Comparison of ENCODE assay signal across 22 cellular contexts in genomic region chr11:19703211-19703610, GRCh38. TPM values are rescaled to one million over a fixed set of nuclear protein-coding genes. Genes with fewer than 3 reads are reported as not detected.
DNase-seq lines count a peak whose midpoint lies in the region; ATAC-seq and TF ChIP-seq lines count a peak whose summit lies in the region.
"Had no signal": no experiment of that assay in that cellular context is flagged by ENCODE, and none has a peak within 500 bp of the region (broad histone marks: within the 10 kb centered on the region; RNA-seq: fewer than 3 reads in every experiment).

No MANE protein-coding gene starts in this region.

- H3K27me3 Mint-ChIP-seq in GM23338 (ENCODE audit: insufficient read depth, low read depth, poor library complexity), result no peaks in the 10 kb centered on the region
- H3K27me3 Mint-ChIP-seq in activated T-helper 1 cell treated with anti-CD3 and anti-CD28 coated beads, Interleukin-12 subunit alpha, Interleukin-12 subunit beta, Interleukin-2, Interleukin-4 antibody, amounts not matched to agents 30 ng/mL and 10 ng/mL and 1 ng/mL, durations not matched to agents 14 hours and 24 hours and 36 hours (ENCODE audit: insufficient read depth), result peaks cover 14% of the 10 kb centered on the region

- ATAC-seq in GM23338 (peak; percentile 65), SK-N-SH treated with all-trans-retinoic acid at 6 μM for 48 hours (peak; percentile 80), thoracic aorta (ENCODE audit: insufficient number of reproducible peaks, low FRiP score, low read depth) (no peak)
- ATAC-seq: activated T-cell treated with anti-CD3 and anti-CD28 coated beads, Interleukin-2, amount 50 U/mL, for 4 hours had no signal

- H3K27me3 ChIP-seq in GM23338 (ENCODE audit: insufficient read depth), result no peaks in the 10 kb centered on the region
- no peaks in the 10 kb centered on the region for H3K27me3 ChIP-seq in muscle layer of colon (ENCODE audit: control insufficient read depth in 1 of 2, insufficient read depth in 2 of 2, low read length in 2 of 2)
- no peaks in the 10 kb centered on the region for H3K27me3 ChIP-seq in thoracic aorta (replicated peaks; ENCODE audit: insufficient read depth)

- no peaks in the 10 kb centered on the region for H4K20me1 ChIP-seq in GM23338 (replicated peaks; ENCODE audit: insufficient read depth)

- H3K4me1 Mint-ChIP-seq in GM23338, result peaks cover 16% of the 10 kb centered on the region
- H3K4me1 Mint-ChIP-seq in activated T-helper 1 cell treated with anti-CD3 and anti-CD28 coated beads, Interleukin-12 subunit alpha, Interleukin-12 subunit beta, Interleukin-2, Interleukin-4 antibody, amounts not matched to agents 30 ng/mL and 10 ng/mL and 1 ng/mL, durations not matched to agents 14 hours and 24 hours and 36 hours (ENCODE audit: low read depth), result no peaks in the 10 kb centered on the region

- H2AFZ ChIP-seq in GM23338, result peak overlapping the region; percentile 86
- H2AFZ ChIP-seq: PC-9 had no signal

- H3K4me3 Mint-ChIP-seq in GM23338, result no peak overlapping the region
- no peak overlapping the region for H3K4me3 Mint-ChIP-seq in activated T-helper 1 cell treated with anti-CD3 and anti-CD28 coated beads, Interleukin-12 subunit alpha, Interleukin-12 subunit beta, Interleukin-2, Interleukin-4 antibody, amounts not matched to agents 30 ng/mL and 10 ng/mL and 1 ng/mL, durations not matched to agents 14 hours and 24 hours and 36 hours
- H3K4me3 Mint-ChIP-seq: activated T-cell treated with anti-CD3 and anti-CD28 coated beads, Interleukin-2, amount 50 U/mL, for 4 hours; brain had no signal

- H3K9ac ChIP-seq in muscle layer of colon (ENCODE audit: low read length), result no peak overlapping the region

- no peaks in the 10 kb centered on the region for H3K4me1 ChIP-seq in GM23338 (ENCODE audit: insufficient read depth)
- H3K4me1 ChIP-seq in muscle layer of colon (ENCODE audit: insufficient read depth, low read length), result peaks cover 53% of the 10 kb centered on the region
- H3K4me1 ChIP-seq in thoracic aorta (ENCODE audit: control insufficient read depth in 1 of 2, low read depth in 2 of 2), result peaks cover 15 to 56% of the 10 kb centered on the region in 2 donors
- H3K4me1 ChIP-seq: prostate gland had no signal

- TF ChIP-seq CTCF in GM23338 (conservative IDR thresholded peaks at IDR 0.05; ENCODE audit: low read depth in 2 of 2) (no peak), thoracic aorta (IDR thresholded peaks at IDR 0.05) (no peak)

- DNase-seq in GM23338 (ENCODE audit: low spot score) (no peak), thoracic aorta (ENCODE audit: low spot score) (no peak), COLO829 (ENCODE audit: low spot score) (no peak)
- no peak for DNase-seq in activated T-helper 1 cell treated with anti-CD3 and anti-CD28 coated beads, Interleukin-12 subunit alpha, Interleukin-12 subunit beta, Interleukin-2, Interleukin-4 antibody, amounts not matched to agents 30 ng/mL and 10 ng/mL and 1 ng/mL, durations not matched to agents 14 hours and 24 hours and 36 hours (ENCODE audit: low spot score)
- DNase-seq in activated CD4-positive, alpha-beta T cell treated with anti-CD3 and anti-CD28 coated beads, Interleukin-2, amount 50 U/mL, for 1 hour, result no peak
- DNase-seq: activated CD4-positive, alpha-beta T cell treated with anti-CD3 and anti-CD28 coated beads for 48 hours; activated naive CD4-positive, alpha-beta T cell; activated T-cell treated with anti-CD3 and anti-CD28 coated beads, Interleukin-2, amount 50 U/mL, for 4 hours; DND-41; H7; NCI-H1105; NCI-H1930; NCI-H526; NK-92 treated with Interleukin-12 subunit alpha and Interleukin-12 subunit beta, amount 100 ng/mL, for 24 hours; PC-9; SHP77 had no signal

- no peaks in the 10 kb centered on the region for H3K36me3 Mint-ChIP-seq in GM23338 (ENCODE audit: low read depth)
- no peaks in the 10 kb centered on the region for H3K36me3 Mint-ChIP-seq in activated T-helper 1 cell treated with anti-CD3 and anti-CD28 coated beads, Interleukin-12 subunit alpha, Interleukin-12 subunit beta, Interleukin-2, Interleukin-4 antibody, amounts not matched to agents 30 ng/mL and 10 ng/mL and 1 ng/mL, durations not matched to agents 14 hours and 24 hours and 36 hours (ENCODE audit: low read depth)
- H3K36me3 Mint-ChIP-seq: brain had no signal

- no peaks in the 10 kb centered on the region for H3K9me2 ChIP-seq in GM23338 (ENCODE audit: insufficient read depth)

- intact Hi-C loops in activated T-helper 1 cell treated with anti-CD3 and anti-CD28 coated beads, Interleukin-12 subunit alpha, Interleukin-12 subunit beta, Interleukin-2, Interleukin-4 antibody, amounts not matched to agents 30 ng/mL and 10 ng/mL and 1 ng/mL, durations not matched to agents 14 hours and 24 hours and 36 hours (cut with micrococcal nuclease), result no loop called here

- H3K36me3 ChIP-seq in GM23338 (ENCODE audit: insufficient read depth) (no peaks in the 10 kb centered on the region), muscle layer of colon (ENCODE audit: insufficient read depth, low read length) (no peaks in the 10 kb centered on the region), thoracic aorta (no peaks in the 10 kb centered on the region)
- H3K36me3 ChIP-seq: prostate gland had no signal

- H3K9me3 Mint-ChIP-seq in GM23338, result no peaks in the 10 kb centered on the region
- no peaks in the 10 kb centered on the region for H3K9me3 Mint-ChIP-seq in activated T-helper 1 cell treated with anti-CD3 and anti-CD28 coated beads, Interleukin-12 subunit alpha, Interleukin-12 subunit beta, Interleukin-2, Interleukin-4 antibody, amounts not matched to agents 30 ng/mL and 10 ng/mL and 1 ng/mL, durations not matched to agents 14 hours and 24 hours and 36 hours
- H3K9me3 Mint-ChIP-seq: activated T-cell treated with anti-CD3 and anti-CD28 coated beads, Interleukin-2, amount 50 U/mL, for 4 hours; brain had no signal

- H3K9me3 ChIP-seq in muscle layer of colon (ENCODE audit: low read length) (no peaks in the 10 kb centered on the region), thoracic aorta (no peaks in the 10 kb centered on the region)
- H3K9me3 ChIP-seq: prostate gland had no signal

- no peaks in the 10 kb centered on the region for H3K79me2 ChIP-seq in GM23338 (replicated peaks; ENCODE audit: insufficient read depth)

- no peaks in the 10 kb centered on the region for H3F3A ChIP-seq in GM23338 (replicated peaks; ENCODE audit: low read depth)

- H3K27ac ChIP-seq in GM23338 (ENCODE audit: low read depth) (no peak overlapping the region), muscle layer of colon (ENCODE audit: low read depth, low read length) (peak overlapping the region; percentile 70), thoracic aorta (peak overlapping the region; percentile 18 to 72)
- H3K27ac ChIP-seq: PC-9, prostate gland, VCaP had no signal

- no peak overlapping the region for H3K4me3 ChIP-seq in GM23338
- H3K4me3 ChIP-seq in muscle layer of colon (ENCODE audit: low read depth in 1 of 2, low read length in 2 of 2), result no peak overlapping the region
- no peak overlapping the region for H3K4me3 ChIP-seq in thoracic aorta
- H3K4me3 ChIP-seq: lung, PC-9, prostate gland had no signal

- no peak overlapping the region for H3K27ac Mint-ChIP-seq in GM23338
- H3K27ac Mint-ChIP-seq in activated T-helper 1 cell treated with anti-CD3 and anti-CD28 coated beads, Interleukin-12 subunit alpha, Interleukin-12 subunit beta, Interleukin-2, Interleukin-4 antibody, amounts not matched to agents 30 ng/mL and 10 ng/mL and 1 ng/mL, durations not matched to agents 14 hours and 24 hours and 36 hours, result no peak overlapping the region
- H3K27ac Mint-ChIP-seq: brain had no signal

- H3K4me2 ChIP-seq in GM23338, result no peak overlapping the region
- H3K4me2 ChIP-seq: PC-9 had no signal

TF ChIP-seq in GM23338, 12 proteins besides CTCF, POLR2A, EP300 and RAD21 (continues in another document):
- TF ChIP-seq STAT1 (IDR thresholded peaks at IDR 0.05; ENCODE audit: unreplicated experiment), result no peak
- no peak for TF ChIP-seq NANOG (IDR thresholded peaks at IDR 0.05; ENCODE audit: borderline replicate concordance)
- TF ChIP-seq ZNF114 (CRISPR knock-in tag; IDR thresholded peaks at IDR 0.05), result no peak

TF ChIP-seq in SK-N-SH treated with all-trans-retinoic acid at 6 μM for 48 hours, 23 proteins besides CTCF, POLR2A, EP300 and RAD21 (continues in another document):
- TF ChIP-seq CREB5 (CRISPR knock-in tag; IDR thresholded peaks at IDR 0.05; ENCODE audit: low read depth) (no peak), CSDC2 (CRISPR knock-in tag; IDR thresholded peaks at IDR 0.05) (no peak), ZFP3 (CRISPR knock-in tag; IDR thresholded peaks at IDR 0.05) (0 out of 2 replicates have a peak, but pooled peaks have one; percentile 29)

RNA-seq across cellular contexts. Expression of gene NAV2, which starts 9.4 kb away (rescaled TPM):
- 42.3 and 45.0 TPM in 2 replicates for total RNA-seq in GM23338 (2014; rRNA removed; shearing (Covaris generic))
- polyA plus RNA-seq in GM23338 (2016; fragmentation: Nextera tagmentation; extraction: Ambion mirVana), result 23.4 and 26.0 TPM in 2 replicates
- total RNA-seq in thoracic aorta, result 100 to 1,000 TPM; 125 to 230 TPM
- 0.12 and 0.34 TPM in 2 replicates for total RNA-seq in activated T-helper 1 cell treated with anti-CD3 and anti-CD28 coated beads, Interleukin-12 subunit alpha, Interleukin-12 subunit beta, Interleukin-2, Interleukin-4 antibody, amounts not matched to agents 30 ng/mL and 10 ng/mL and 1 ng/mL, durations not matched to agents 14 hours and 24 hours and 36 hours

Comparison
In these comparisons a context has a peak if more than half of its experiments do, and no peak if none do; other contexts are left out.
1. RNA of gene NAV2, which starts 9.4 kb away (total RNA-seq): 125 to 230 TPM in thoracic aorta and 42.3 to 45.0 TPM in GM23338; 0.12 to 0.34 TPM in activated T-helper 1 cell treated with anti-CD3 and anti-CD28 coated beads, Interleukin-12 subunit alpha, Interleukin-12 subunit beta, Interleukin-2, Interleukin-4 antibody, amounts not matched to agents 30 ng/mL and 10 ng/mL and 1 ng/mL, durations not matched to agents 14 hours and 24 hours and 36 hours; every median in the first group is over 10 times any median in the second.